Comparison of ENCODE assay signal across 7 cellular contexts in genomic region chr9:16161469-16161868, GRCh38.
"Had no signal": no experiment of that assay in that cellular context is flagged by ENCODE, and none has a peak within 500 bp of the region (broad histone marks: within the 10 kb centered on the region; RNA-seq: fewer than 3 reads in every experiment).

No MANE protein-coding gene starts in this region.

- H3K4me1 ChIP-seq: HAP-1 had no signal

- DNase-seq: H7, HFFc6, KG1 had no signal

- H3K36me3 ChIP-seq: HAP-1 had no signal

- H2AFZ ChIP-seq: GM23338 had no signal

- ATAC-seq: GM23338, HCT116 had no signal

- H3K27ac ChIP-seq: HL-60 had no signal

- H3K4me3 ChIP-seq: GM23338, HAP-1 had no signal

- H3K9me3 ChIP-seq: HAP-1 had no signal

- H3K4me2 ChIP-seq: GM23338 had no signal
